Comparison of ENCODE assay signal across 1 cellular context in the genomic region with DNA sequence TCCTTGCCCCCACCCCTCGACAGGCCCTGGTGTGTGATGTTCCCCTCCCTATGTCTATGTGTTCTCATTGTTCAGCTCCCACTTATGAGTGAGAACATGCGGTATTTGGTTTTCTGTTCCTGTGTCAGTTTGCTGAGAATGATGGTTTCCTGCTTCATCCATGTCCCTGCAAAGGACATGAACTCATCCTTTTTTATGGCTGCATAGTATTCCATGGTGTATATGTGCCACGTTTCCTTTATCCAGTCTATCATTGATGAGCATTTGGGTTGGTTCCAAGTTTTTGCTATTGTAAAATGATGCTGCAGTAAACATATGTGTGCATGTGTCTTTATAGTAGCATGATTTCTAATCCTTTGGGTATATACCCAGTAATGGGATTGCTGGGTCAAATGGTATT.
TF ChIP-seq lines count a peak whose summit lies in the region.

No MANE protein-coding gene starts in this region.

TF ChIP-seq in HEK293, 187 proteins besides CTCF, POLR2A, EP300 and RAD21:
- TF ChIP-seq, protein P1, sequence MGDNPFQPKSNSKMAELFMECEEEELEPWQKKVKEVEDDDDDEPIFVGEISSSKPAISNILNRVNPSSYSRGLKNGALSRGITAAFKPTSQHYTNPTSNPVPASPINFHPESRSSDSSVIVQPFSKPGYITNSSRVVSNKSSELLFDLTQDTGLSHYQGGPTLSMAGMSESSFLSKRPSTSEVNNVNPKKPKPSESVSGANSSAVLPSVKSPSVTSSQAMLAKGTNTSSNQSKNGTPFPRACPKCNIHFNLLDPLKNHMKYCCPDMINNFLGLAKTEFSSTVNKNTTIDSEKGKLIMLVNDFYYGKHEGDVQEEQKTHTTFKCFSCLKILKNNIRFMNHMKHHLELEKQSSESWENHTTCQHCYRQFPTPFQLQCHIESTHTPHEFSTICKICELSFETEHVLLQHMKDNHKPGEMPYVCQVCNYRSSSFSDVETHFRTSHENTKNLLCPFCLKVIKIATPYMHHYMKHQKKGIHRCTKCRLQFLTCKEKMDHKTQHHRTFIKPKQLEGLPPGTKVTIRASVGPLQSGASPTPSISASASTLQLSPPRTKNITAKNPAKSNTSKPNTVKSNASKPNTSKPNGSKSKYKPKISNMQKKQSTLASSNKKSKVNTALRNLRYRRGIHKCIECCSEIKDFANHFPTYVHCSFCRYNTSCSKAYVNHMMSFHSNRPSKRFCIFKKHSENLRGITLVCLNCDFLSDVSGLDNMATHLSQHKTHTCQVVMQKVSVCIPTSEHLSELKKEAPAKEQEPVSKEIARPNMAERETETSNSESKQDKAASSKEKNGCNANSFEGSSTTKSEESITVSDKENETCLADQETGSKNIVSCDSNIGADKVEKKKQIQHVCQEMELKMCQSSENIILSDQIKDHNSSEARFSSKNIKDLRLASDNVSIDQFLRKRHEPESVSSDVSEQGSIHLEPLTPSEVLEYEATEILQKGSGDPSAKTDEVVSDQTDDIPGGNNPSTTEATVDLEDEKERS (tag by site-specific recombination; IDR thresholded peaks at IDR 0.05) = peak; percentile 60; the same call in 1 of the 2 replicates
- peak; percentile 89; the same call in 1 of the 2 replicates for TF ChIP-seq ZNF146 (tag by site-specific recombination; IDR thresholded peaks at IDR 0.05)
